Comparison of ENCODE assay signal across 12 cellular contexts in genomic region chr1:220956861-220957605, GRCh38.
A peak's percentile ranks its signal among the peaks of the same experiment; 100 is the strongest.
DNase-seq lines count a peak whose midpoint lies in the region; ATAC-seq, FAIRE-seq and TF ChIP-seq lines count a peak whose summit lies in the region.
"Had no signal": no experiment of that assay in that cellular context is flagged by ENCODE, and none has a peak within 500 bp of the region (broad histone marks: within the 10 kb centered on the region; RNA-seq: fewer than 3 reads in every experiment).

No MANE protein-coding gene starts in this region.

- peak overlapping the region; percentile 92 for H2BK5ac ChIP-seq in IMR-90 (ENCODE audit: low read depth, low read length, poor library complexity, severe bottlenecking)

- no peaks in the 10 kb centered on the region for H3K9me1 ChIP-seq in IMR-90 (ENCODE audit: insufficient read depth, low read length)

- no peak overlapping the region; the same call in 1 of the 2 replicates for H3K56ac ChIP-seq in IMR-90 (ENCODE audit: extremely low read depth, insufficient read depth, low read length)

- H3K79me2 ChIP-seq in GM12878 (ENCODE audit: control insufficient read depth, insufficient read depth, low read length): no peaks in the 10 kb centered on the region

- dilution Hi-C loops in IMR-90 (cut with HindIII; ENCODE audit: low sequenced_read_pairs, unreplicated experiment): no loop called here

- H2AK5ac ChIP-seq in IMR-90 (ENCODE audit: low read depth, low read length): no peak overlapping the region

- ATAC-seq in A549 (peak; percentile 58 to 65; a peak in 4 of 6 replicates), IMR-90 (ENCODE audit: low read depth) (peak; percentile 87), GM12878 (no peak), GM21515 (IDR thresholded peaks at IDR 0.05; ENCODE audit: unreplicated experiment) (no peak), GM21737 (IDR thresholded peaks at IDR 0.05; ENCODE audit: unreplicated experiment) (no peak)

- RAD21 ChIA-PET in GM12878 (lab: Charles Lee; ENCODE audit: unreplicated experiment): interaction anchor here (0.7 kb wide), 3 partner anchors 106 to 207 kb away, joined by 3 to 4 read pairs (median 4); no protein-coding TSS in a partner anchor

- H3K27ac ChIP-seq in A549 (peak overlapping the region; percentile 50 to 59), IMR-90 (ENCODE audit: insufficient read depth, low read length) (peak overlapping the region; percentile 1; the same call in 1 of the 2 replicates), GM12878 (ENCODE audit: control insufficient read depth, insufficient read depth) (no peak overlapping the region)
- H3K27ac ChIP-seq: BLaER1 had no signal

- H3K27me3 ChIP-seq in IMR-90 (ENCODE audit: control insufficient read depth, insufficient read depth, low read length): no peaks in the 10 kb centered on the region
- H3K27me3 ChIP-seq in GM12878 (replicated peaks in 1 of 2; ENCODE audit: control insufficient read depth in 2 of 2, insufficient read depth in 2 of 2, low read length in 1 of 2): no peaks in the 10 kb centered on the region
- H3K27me3 ChIP-seq: BLaER1, sigmoid colon had no signal

- H3K23ac ChIP-seq in IMR-90 (ENCODE audit: low read depth, low read length): 0 out of 2 replicates have a peak overlapping the region, but pooled peaks have one; percentile 83

- H3K4me2 ChIP-seq in A549 (peak overlapping the region; percentile 18; the same call in 2 of the 3 replicates), IMR-90 (ENCODE audit: low read depth, low read length) (peak overlapping the region; percentile 29; the same call in 1 of the 2 replicates), GM12878 (ENCODE audit: control insufficient read depth, insufficient read depth) (no peak overlapping the region)
- H3K4me2 ChIP-seq: BLaER1 had no signal

- H3K9ac ChIP-seq in IMR-90 (ENCODE audit: low read depth, low read length): no peak overlapping the region
- H3K9ac ChIP-seq in GM12878 (ENCODE audit: control insufficient read depth, insufficient read depth, low read length): no peak overlapping the region
- H3K9ac ChIP-seq: BLaER1 had no signal

- H2AK9ac ChIP-seq in IMR-90 (replicated peaks; ENCODE audit: low read depth, low read length, poor library complexity): no peak overlapping the region

- TF ChIP-seq RAD21 in A549 (conservative IDR thresholded peaks at IDR 0.05 in 1 of 2, IDR thresholded peaks at IDR 0.05 in 1 of 2) (no peak), IMR-90 (IDR thresholded peaks at IDR 0.05; ENCODE audit: low read length) (peak; percentile 22; the same call in 1 of the 2 replicates), GM12878 (IDR thresholded peaks at IDR 0.05; ENCODE audit: insufficient read depth, low read depth, low read length) (no peak)

- H3K18ac ChIP-seq in IMR-90 (ENCODE audit: low read depth, low read length): peak overlapping the region; percentile 74; the same call in 1 of the 2 replicates

- peak in 1 of 2 experiments; percentile 55 for DNase-seq in A549 (ENCODE audit: low read depth in 1 of 2, low spot score in 1 of 2)
- DNase-seq in IMR-90: peak; percentile 98
- no peak for DNase-seq in GM12878 (ENCODE audit: low read depth, low spot score)
- peak; percentile 62 for DNase-seq in islet precursor cell
- no peak for DNase-seq in NK-92 (lab: John Stamatoyannopoulos, UW; ENCODE audit: unreplicated experiment)
- no peak for DNase-seq in activated effector memory CD4-positive, alpha-beta T cell treated with Interleukin-2 at 50 U/mL for 16 hours
- DNase-seq: KG1, sigmoid colon had no signal

- BruUV-seq in IMR-90 (replicated peaks; lab: Mats Ljungman, UMichigan) (no TSS peak), GM12878 (replicated peaks; lab: Mats Ljungman, UMichigan) (no TSS peak)

- POLR2A ChIA-PET in A549 (lab: Yijun Ruan, JAX): no interaction called here
- POLR2A ChIA-PET in IMR-90 (lab: Charles Lee; ENCODE audit: unreplicated experiment): interaction anchor here (0.6 to 0.7 kb wide), 3 partner anchors 78 to 151 kb away, joined by 4 to 13 read pairs (median 8); partner anchors contain the start of gene HLX
- POLR2A ChIA-PET in GM12878 (lab: Charles Lee): interaction anchor here (0.6 to 0.7 kb wide), 3 partner anchors 40 to 223 kb away, joined by 3 to 7 read pairs (median 6); no protein-coding TSS in a partner anchor

- no peaks in the 10 kb centered on the region for H4K20me1 ChIP-seq in IMR-90 (ENCODE audit: insufficient read depth, low read length)
- no peaks in the 10 kb centered on the region for H4K20me1 ChIP-seq in GM12878 (ENCODE audit: control insufficient read depth, insufficient read depth)
- H4K20me1 ChIP-seq: BLaER1 had no signal

- intact Hi-C loops in IMR-90 (cut with micrococcal nuclease) (loop anchor here (5.0 kb wide), 1 partner anchor 75 kb away; no protein-coding TSS in a partner anchor), GM12878 (cut with micrococcal nuclease; ENCODE audit: unreplicated experiment) (no loop called here)

- CTCF ChIA-PET in A549 (lab: Yijun Ruan, JAX): interaction anchor here (0.6 kb wide), 2 partner anchors 100 to 147 kb away, joined by 3 to 5 read pairs; no protein-coding TSS in a partner anchor
- CTCF ChIA-PET in IMR-90 (lab: Yijun Ruan, JAX): no interaction called here
- CTCF ChIA-PET in GM12878 (lab: Yijun Ruan, JAX): interaction anchor here (0.7 kb wide), 2 partner anchors 8 to 1140 kb away, joined by 3 read pairs; no protein-coding TSS in a partner anchor

- SMC1A ChIA-PET in GM12878 (lab: Charles Lee; ENCODE audit: uncharacterized antibody, unreplicated experiment): interaction anchor here (0.7 kb wide), 1 partner anchor 515 kb away, joined by 3 read pairs; no protein-coding TSS in a partner anchor

- H3K4ac ChIP-seq in IMR-90 (ENCODE audit: low read depth, low read length): peak overlapping the region; percentile 83

- peak overlapping the region; percentile 80; the same call in 1 of the 2 replicates for H3K14ac ChIP-seq in IMR-90 (replicated peaks; ENCODE audit: low read depth, low read length)

- H4K5ac ChIP-seq in IMR-90 (ENCODE audit: low read depth, low read length): no peak overlapping the region

- 21% methylated on average over 4 of the region's 4 CpGs for WGBS in A549 (ENCODE audit: missing lambda C conversion rate)
- no CpG with 5 or more reads among the region's 4 CpGs for WGBS in IMR-90 (ENCODE audit: extremely low coverage in 2 of 2, insufficient read length in 1 of 2), 2 experiments
- 39% methylated on average over 4 of the region's 4 CpGs for WGBS in GM12878 (ENCODE audit: insufficient coverage, insufficient replicate concordance, low lambda C conversion rate, missing lambda C conversion rate)

- peak overlapping the region; percentile 55 for H2AFZ ChIP-seq in IMR-90 (replicated peaks; ENCODE audit: low read length, poor library complexity)
- H2AFZ ChIP-seq in GM12878 (ENCODE audit: control insufficient read depth, low read depth, low read length): no peak overlapping the region

- H3K4me1 ChIP-seq in A549 (peaks cover 20% of the 10 kb centered on the region), IMR-90 (ENCODE audit: control insufficient read depth, insufficient read depth, low read length) (peaks cover 4% of the 10 kb centered on the region), GM12878 (ENCODE audit: control insufficient read depth, insufficient read depth, low read length) (no peaks in the 10 kb centered on the region)
- H3K4me1 ChIP-seq: BLaER1 had no signal

- H2BK20ac ChIP-seq in IMR-90 (ENCODE audit: low read depth, low read length): peak overlapping the region; percentile 95

- no peaks in the 10 kb centered on the region for H3K79me1 ChIP-seq in IMR-90 (ENCODE audit: low read depth in 1 of 2, low read length in 2 of 2)

- peak overlapping the region; percentile 4 to 79; a peak in 1 of 4 replicates for H4K8ac ChIP-seq in IMR-90 (ENCODE audit: low read depth in 2 of 2, low read length in 2 of 2)

- H3K4me3 ChIP-seq in A549: no peak overlapping the region
- no peak overlapping the region for H3K4me3 ChIP-seq in IMR-90 (ENCODE audit: insufficient read depth, low read depth, low read length)
- no peak overlapping the region for H3K4me3 ChIP-seq in GM12878
- H3K4me3 ChIP-seq: BLaER1, sigmoid colon had no signal

- H2BK120ac ChIP-seq in IMR-90 (ENCODE audit: low read depth, low read length): peak overlapping the region; percentile 96

- no peak for TF ChIP-seq EP300 in A549 (IDR thresholded peaks at IDR 0.05)
- TF ChIP-seq EP300 in GM12878 (IDR thresholded peaks at IDR 0.05; ENCODE audit: borderline replicate concordance in 1 of 2, control insufficient read depth in 1 of 2, low read depth in 2 of 2, low read length in 2 of 2): no peak

- TF ChIP-seq POLR2A in A549 (IDR thresholded peaks at IDR 0.05; ENCODE audit: low read length) (no peak), IMR-90 (IDR thresholded peaks at IDR 0.05; ENCODE audit: low read depth, low read length) (no peak), GM12878 (IDR thresholded peaks at IDR 0.05; ENCODE audit: low read depth, low read length) (no peak)

- H2BK15ac ChIP-seq in IMR-90 (ENCODE audit: low read depth, low read length): peak overlapping the region; percentile 98; the same call in 2 of the 3 replicates

- no peak for FAIRE-seq in A549 (lab: Jason Lieb, UNC)
- no peak for FAIRE-seq in GM12878 (lab: Jason Lieb, UNC)
- FAIRE-seq: keratinocyte had no signal

- peak overlapping the region; percentile 90 for H4K91ac ChIP-seq in IMR-90 (ENCODE audit: insufficient read depth, low read depth, low read length)

- H3K9me3 ChIP-seq in A549 (peaks cover 7% of the 10 kb centered on the region; the same call in 1 of the 3 replicates), IMR-90 (ENCODE audit: control insufficient read depth, insufficient read depth, low read length) (no peaks in the 10 kb centered on the region), GM12878 (replicated peaks; ENCODE audit: control insufficient read depth, insufficient read depth, low read length) (no peaks in the 10 kb centered on the region)
- H3K9me3 ChIP-seq: BLaER1, sigmoid colon had no signal

- in situ Hi-C loops in IMR-90 (cut with MboI; ENCODE audit: low sequenced_read_pairs): no loop called here
- in situ Hi-C loops in GM12878 (cut with MboI): no loop called here

- no peaks in the 10 kb centered on the region for H3K36me3 ChIP-seq in IMR-90 (ENCODE audit: control insufficient read depth, insufficient read depth, low read length)
- H3K36me3 ChIP-seq in GM12878 (ENCODE audit: control insufficient read depth in 2 of 2, insufficient read depth in 2 of 2, low read length in 1 of 2): no peaks in the 10 kb centered on the region
- H3K36me3 ChIP-seq: BLaER1, sigmoid colon had no signal

- TF ChIP-seq CTCF in A549 (IDR thresholded peaks at IDR 0.05): no peak
- TF ChIP-seq CTCF in IMR-90 (conservative IDR thresholded peaks at IDR 0.05; ENCODE audit: low read depth, low read length): no peak
- no peak for TF ChIP-seq CTCF in GM12878 (IDR thresholded peaks at IDR 0.05 in 2 of 3, conservative IDR thresholded peaks at IDR 0.05 in 1 of 3; ENCODE audit: control insufficient read depth in 2 of 3, extremely low read depth in 1 of 3, insufficient read depth in 1 of 3, low read depth in 3 of 3, low read length in 3 of 3)

TF ChIP-seq in IMR-90, 13 proteins besides CTCF, POLR2A, EP300 and RAD21 (continues in another document):
- TF ChIP-seq MAZ (IDR thresholded peaks at IDR 0.05; ENCODE audit: borderline replicate concordance, low read depth, low read length): no peak
- TF ChIP-seq BHLHE40 (IDR thresholded peaks at IDR 0.05; ENCODE audit: low read depth, low read length): peak; percentile 72

Comparison
In these comparisons a context has a peak if more than half of its experiments do, and no peak if none do; other contexts are left out.
1. ATAC-seq: peak in A549 (2 of 2) and IMR-90 (single experiment); none in GM12878 (single experiment), GM21515 (single experiment) and GM21737 (single experiment).
2. DNase-seq: peak in IMR-90 (single experiment) and islet precursor cell (single experiment); none in GM12878 (single experiment), NK-92 (single experiment) and activated effector memory CD4-positive, alpha-beta T cell treated with Interleukin-2 at 50 U/mL for 16 hours (single experiment).
3. Of the 24 proteins assayed by ChIP-seq in both GM12878 and A549: peak only in GM12878: BCL3; only in A549: CEBPB and JUNB; in both: none; in neither: 21.